In genomic region chr6:129297592-129297991, GRCh38 we compare ENCODE assay signal across 14 cellular contexts.
DNase-seq lines count a peak whose midpoint lies in the region; ATAC-seq and TF ChIP-seq lines count a peak whose summit lies in the region.
"Had no signal": no experiment of that assay in that cellular context is flagged by ENCODE, and none has a peak within 500 bp of the region (broad histone marks: within the 10 kb centered on the region; RNA-seq: fewer than 3 reads in every experiment).

No MANE protein-coding gene starts in this region.

- H4K20me1 ChIP-seq in neural progenitor cell (ENCODE audit: low read depth), result no peaks in the 10 kb centered on the region
- H4K20me1 ChIP-seq: BLaER1 treated with 17β-estradiol and CSF1 and Interleukin-3, amounts not matched to agents 10 nM and 100 nM had no signal

- H2AFZ ChIP-seq in neural progenitor cell (replicated peaks), result no peak overlapping the region
- H2AFZ ChIP-seq: GM23248 had no signal

- H3K79me2 ChIP-seq in neural progenitor cell (ENCODE audit: low read depth), result no peaks in the 10 kb centered on the region

- no peak overlapping the region for H3K4me2 ChIP-seq in neural progenitor cell
- H3K4me2 ChIP-seq: BLaER1 treated with 17β-estradiol and CSF1 and Interleukin-3, amounts not matched to agents 10 nM and 100 nM had no signal

- peak overlapping the region; percentile 5 for H3K9ac ChIP-seq in neural progenitor cell
- H3K9ac ChIP-seq: BLaER1 treated with 17β-estradiol and CSF1 and Interleukin-3, amounts not matched to agents 10 nM and 100 nM; GM23248 had no signal

- peaks cover 3% of the 10 kb centered on the region for H3K4me1 Mint-ChIP-seq in neural progenitor cell
- no peaks in the 10 kb centered on the region for H3K4me1 Mint-ChIP-seq in CD8-positive, alpha-beta T cell (ENCODE audit: low read depth)
- H3K4me1 Mint-ChIP-seq: B cell; CD8-positive, alpha-beta memory T cell had no signal

- no peaks in the 10 kb centered on the region for H3F3A ChIP-seq in neural progenitor cell (ENCODE audit: low read depth)

- TF ChIP-seq CTCF in Panc1 (IDR thresholded peaks at IDR 0.05), result no peak
- TF ChIP-seq CTCF in neural progenitor cell (IDR thresholded peaks at IDR 0.05), result no peak
- no peak for TF ChIP-seq CTCF in CD8-positive, alpha-beta T cell (IDR thresholded peaks at IDR 0.05)

- intact Hi-C loops in left ventricle myocardium superior (cut with micrococcal nuclease), result no loop called here
- intact Hi-C loops in Right ventricle myocardium inferior (cut with DNase I), result no loop called here
- intact Hi-C loops in Panc1 (cut with micrococcal nuclease; ENCODE audit: unreplicated experiment), result no loop called here
- intact Hi-C loops in CD8-positive, alpha-beta T cell (cut with DNase I, micrococcal nuclease), result no loop called here

- no TSS peak for BruUV-seq in Panc1 (replicated peaks; lab: Mats Ljungman, UMichigan)

- H3K4me3 ChIP-seq in Panc1 (ENCODE audit: low read depth in 2 of 2, low read length in 2 of 2) (no peak overlapping the region), neural progenitor cell (no peak overlapping the region)
- H3K4me3 ChIP-seq in CD8-positive, alpha-beta T cell (ENCODE audit: low read depth, low read length), result no peak overlapping the region
- H3K4me3 ChIP-seq: BLaER1 treated with 17β-estradiol and CSF1 and Interleukin-3, amounts not matched to agents 10 nM and 100 nM; GM23248; HAP-1 had no signal

- no peaks in the 10 kb centered on the region for H3K27me3 Mint-ChIP-seq in neural progenitor cell (ENCODE audit: insufficient read depth, low read depth)
- H3K27me3 Mint-ChIP-seq in CD8-positive, alpha-beta T cell (ENCODE audit: low read depth), result peaks cover 2% of the 10 kb centered on the region
- H3K27me3 Mint-ChIP-seq: B cell had no signal

- no peak overlapping the region for H3K4me3 Mint-ChIP-seq in neural progenitor cell
- H3K4me3 Mint-ChIP-seq in CD8-positive, alpha-beta T cell, result no peak overlapping the region
- H3K4me3 Mint-ChIP-seq: B cell; CD8-positive, alpha-beta memory T cell had no signal

- H3K36me3 ChIP-seq in Panc1 (ENCODE audit: control insufficient read depth, insufficient read depth, low read length) (no peaks in the 10 kb centered on the region), neural progenitor cell (no peaks in the 10 kb centered on the region)
- no peaks in the 10 kb centered on the region for H3K36me3 ChIP-seq in CD8-positive, alpha-beta T cell (ENCODE audit: insufficient read depth, low read length)
- H3K36me3 ChIP-seq: BLaER1 treated with 17β-estradiol and CSF1 and Interleukin-3, amounts not matched to agents 10 nM and 100 nM; HAP-1 had no signal

- H3K27ac ChIP-seq in Panc1 (ENCODE audit: low read length) (peak overlapping the region; percentile 73), neural progenitor cell (no peak overlapping the region)
- H3K27ac ChIP-seq in CD8-positive, alpha-beta T cell (ENCODE audit: low read depth, low read length), result no peak overlapping the region
- H3K27ac ChIP-seq: BLaER1 treated with 17β-estradiol and CSF1 and Interleukin-3, amounts not matched to agents 10 nM and 100 nM; GM23248; HL-60 had no signal

- POLR2A ChIA-PET in Panc1 (lab: Charles Lee), result no interaction called here
- POLR2A ChIA-PET in CD8-positive, alpha-beta T cell (lab: Charles Lee), result no interaction called here

- in situ Hi-C loops in Panc1 (cut with HindIII; ENCODE audit: low pct_unique_long_range_greater_than_20kb, low sequenced_read_pairs), result no loop called here

- CTCF ChIA-PET in Panc1 (lab: Charles Lee), result no interaction called here
- CTCF ChIA-PET in CD8-positive, alpha-beta T cell (lab: Charles Lee), result no interaction called here

- no peaks in the 10 kb centered on the region for H3K27me3 ChIP-seq in Panc1 (ENCODE audit: control insufficient read depth, insufficient read depth, low read length)
- no peaks in the 10 kb centered on the region for H3K27me3 ChIP-seq in neural progenitor cell
- no peaks in the 10 kb centered on the region for H3K27me3 ChIP-seq in CD8-positive, alpha-beta T cell (ENCODE audit: insufficient read depth, low read length)
- H3K27me3 ChIP-seq: BLaER1 treated with 17β-estradiol and CSF1 and Interleukin-3, amounts not matched to agents 10 nM and 100 nM had no signal

- H3K4me1 ChIP-seq in Panc1 (ENCODE audit: control insufficient read depth, insufficient read depth, low read length) (peaks cover 11% of the 10 kb centered on the region), neural progenitor cell (no peaks in the 10 kb centered on the region)
- H3K4me1 ChIP-seq in CD8-positive, alpha-beta T cell (ENCODE audit: insufficient read depth, low read length), result no peaks in the 10 kb centered on the region
- H3K4me1 ChIP-seq: BLaER1 treated with 17β-estradiol and CSF1 and Interleukin-3, amounts not matched to agents 10 nM and 100 nM; Caco-2 had no signal

- H3K9me3 ChIP-seq in Panc1 (ENCODE audit: control insufficient read depth, insufficient read depth, low read depth, low read length), result no peaks in the 10 kb centered on the region
- H3K9me3 ChIP-seq in neural progenitor cell (ENCODE audit: low read depth), result no peaks in the 10 kb centered on the region
- H3K9me3 ChIP-seq in CD8-positive, alpha-beta T cell (ENCODE audit: low read length), result no peaks in the 10 kb centered on the region
- H3K9me3 ChIP-seq: BLaER1 treated with 17β-estradiol and CSF1 and Interleukin-3, amounts not matched to agents 10 nM and 100 nM; Caco-2; HAP-1 had no signal

- no peaks in the 10 kb centered on the region for H3K9me3 Mint-ChIP-seq in neural progenitor cell
- H3K9me3 Mint-ChIP-seq in CD8-positive, alpha-beta T cell, result no peaks in the 10 kb centered on the region
- H3K9me3 Mint-ChIP-seq: CD8-positive, alpha-beta memory T cell had no signal

- H3K27ac Mint-ChIP-seq in neural progenitor cell, result no peak overlapping the region
- no peak overlapping the region for H3K27ac Mint-ChIP-seq in CD8-positive, alpha-beta T cell
- H3K27ac Mint-ChIP-seq: B cell had no signal

- H3K36me3 Mint-ChIP-seq in neural progenitor cell, result no peaks in the 10 kb centered on the region
- no peaks in the 10 kb centered on the region for H3K36me3 Mint-ChIP-seq in CD8-positive, alpha-beta T cell

- ATAC-seq in left ventricle myocardium superior (peak; percentile 64), Right ventricle myocardium inferior (no peak), Panc1 (peak; percentile 76; the same call in 1 of the 2 replicates)
- no peak for ATAC-seq in CD8-positive, alpha-beta T cell

- no peak for DNase-seq in left ventricle myocardium superior
- DNase-seq in Right ventricle myocardium inferior (ENCODE audit: missing footprints), result no peak
- DNase-seq in Panc1 (ENCODE audit: low read depth, low spot score), result no peak
- DNase-seq in neural progenitor cell (ENCODE audit: low spot score), result no peak
- DNase-seq in NCI-H1436 (lab: John Stamatoyannopoulos, UW), result no peak
- DNase-seq in COR-L47 (lab: John Stamatoyannopoulos, UW), result no peak
- DNase-seq in CD8-positive, alpha-beta T cell, result no peak
- DNase-seq: Caco-2; CD8-positive, alpha-beta memory T cell; GM23248 had no signal

Comparison
In these comparisons a context has a peak if more than half of its experiments do, and no peak if none do; other contexts are left out.
1. ATAC-seq: peak in left ventricle myocardium superior (single experiment) and Panc1 (single experiment); none in Right ventricle myocardium inferior (single experiment) and CD8-positive, alpha-beta T cell (single experiment).